Comparison of ENCODE assay signal across 8 cellular contexts in genomic region chr1:109399326-109399957, GRCh38. TPM values are rescaled to one million over a fixed set of nuclear protein-coding genes. Genes with fewer than 3 reads are reported as not detected.
DNase-seq lines count a peak whose midpoint lies in the region; ATAC-seq and TF ChIP-seq lines count a peak whose summit lies in the region.

No MANE protein-coding gene starts in this region.

- H3K27me3 ChIP-seq in Panc1 (ENCODE audit: control insufficient read depth, insufficient read depth, low read length), result no peaks in the 10 kb centered on the region
- peaks cover 13% of the 10 kb centered on the region for H3K27me3 ChIP-seq in effector memory CD4-positive, alpha-beta T cell (replicated peaks; ENCODE audit: control insufficient read depth, insufficient read depth, low read length, poor library complexity, severe bottlenecking)

- in situ Hi-C loops in Panc1 (cut with HindIII; ENCODE audit: low pct_unique_long_range_greater_than_20kb, low sequenced_read_pairs), result no loop called here

- BruUV-seq in Panc1 (replicated peaks; lab: Mats Ljungman, UMichigan), result no TSS peak

- CTCF ChIA-PET in Panc1 (lab: Charles Lee), result interaction anchor here (0.6 to 1.3 kb wide), 3 partner anchors 95 to 135 kb away, joined by 4 to 6 read pairs (median 5); partner anchors contain the start of gene CYB561D1

- H3K27ac ChIP-seq in Panc1 (ENCODE audit: low read length), result no peak overlapping the region
- H3K27ac ChIP-seq in effector memory CD4-positive, alpha-beta T cell (ENCODE audit: insufficient read depth, low read length, poor library complexity, severe bottlenecking), result no peak overlapping the region

- DNase-seq in GDM1 (lab: John Stamatoyannopoulos, UW) (peak; percentile 7), M059J (ENCODE audit: low read depth) (peak; percentile 71), Panc1 (ENCODE audit: low read depth, low spot score) (peak; percentile 50), dedifferentiated amniotic fluid mesenchymal stem cell (ENCODE audit: extremely low spot score) (peak; percentile 75), lung microvascular endothelial cell (ENCODE audit: low read depth in 2 of 2) (peak; percentile 80 to 81), HuH-7.5 (ENCODE audit: low spot score) (no peak)
- no peak for DNase-seq in stimulated activated CD8-positive, alpha-beta memory T cell treated with anti-CD3 and anti-CD28 coated beads, Interleukin-4, amount 100 ng/mL, for 48 hours
- no peak for DNase-seq in effector memory CD4-positive, alpha-beta T cell

- no peak for ATAC-seq in Panc1

- peaks cover 11% of the 10 kb centered on the region for H3K36me3 ChIP-seq in Panc1 (ENCODE audit: control insufficient read depth, insufficient read depth, low read length)
- peaks cover 12% of the 10 kb centered on the region for H3K36me3 ChIP-seq in effector memory CD4-positive, alpha-beta T cell (ENCODE audit: control insufficient read depth, insufficient read depth, low read length)

- no peaks in the 10 kb centered on the region for H3K9me3 ChIP-seq in Panc1 (ENCODE audit: control insufficient read depth, insufficient read depth, low read depth, low read length)
- no peaks in the 10 kb centered on the region for H3K9me3 ChIP-seq in effector memory CD4-positive, alpha-beta T cell (ENCODE audit: control insufficient read depth, low read length)

- intact Hi-C loops in Panc1 (cut with micrococcal nuclease; ENCODE audit: unreplicated experiment), result loop anchor here (1.0 to 5.0 kb wide), 2 partner anchors 122 to 137 kb away; no protein-coding TSS in a partner anchor

- H3K4me3 ChIP-seq in Panc1 (ENCODE audit: low read depth in 2 of 2, low read length in 2 of 2), result no peak overlapping the region
- no peak overlapping the region for H3K4me3 ChIP-seq in effector memory CD4-positive, alpha-beta T cell (ENCODE audit: insufficient read depth, low read depth, low read length, poor library complexity, severe bottlenecking)

- POLR2A ChIA-PET in Panc1 (lab: Charles Lee), result no interaction called here

- peaks cover 11% of the 10 kb centered on the region for H3K4me1 ChIP-seq in Panc1 (ENCODE audit: control insufficient read depth, insufficient read depth, low read length)
- H3K4me1 ChIP-seq in effector memory CD4-positive, alpha-beta T cell (ENCODE audit: control insufficient read depth, insufficient read depth, low read length, poor library complexity, severe bottlenecking), result peaks cover 11% of the 10 kb centered on the region

- peak; percentile 45; the same call in 1 of the 2 replicates for TF ChIP-seq CTCF in Panc1 (IDR thresholded peaks at IDR 0.05)

RNA-seq across cellular contexts. Expression of gene SORT1, which starts 1.7 kb away (rescaled TPM):
- total RNA-seq in M059J (2014; rRNA removed; shearing (Covaris generic)), result 22.0 and 28.3 TPM in 2 replicates
- total RNA-seq in Panc1 (2021; ENCODE audit: unreplicated experiment), result 25.1 TPM
- polyA plus RNA-seq in Panc1 (2012; ENCODE audit: insufficient read length), result 7.9 TPM
- 9.5 and 11.6 TPM in 2 replicates for total RNA-seq in lung microvascular endothelial cell

RNA-seq across cellular contexts. Expression of gene PSMA5, which starts 26.8 kb away (rescaled TPM):
- 119 and 162 TPM in 2 replicates for total RNA-seq in M059J (2014; rRNA removed; shearing (Covaris generic))
- total RNA-seq in Panc1 (2021; ENCODE audit: unreplicated experiment) (118 TPM), lung microvascular endothelial cell (33.7 and 42.5 TPM in 2 replicates)
- polyA plus RNA-seq in Panc1 (2012; ENCODE audit: insufficient read length), result 136 TPM

Comparison
In these comparisons a context has a peak if more than half of its experiments do, and no peak if none do; other contexts are left out.
1. DNase-seq: peak in GDM1 (single experiment), M059J (single experiment), Panc1 (single experiment), dedifferentiated amniotic fluid mesenchymal stem cell (single experiment) and lung microvascular endothelial cell (2 of 2); none in stimulated activated CD8-positive, alpha-beta memory T cell treated with anti-CD3 and anti-CD28 coated beads, Interleukin-4, amount 100 ng/mL, for 48 hours (single experiment), HuH-7.5 (single experiment) and effector memory CD4-positive, alpha-beta T cell (0 of 3).